9 cellular contexts compared by ENCODE assay signal in genomic region chr5:61280766-61281427, GRCh38. TPM values are rescaled to one million over a fixed set of nuclear protein-coding genes. Genes with fewer than 3 reads are reported as not detected.
DNase-seq lines count a peak whose midpoint lies in the region; ATAC-seq, FAIRE-seq and TF ChIP-seq lines count a peak whose summit lies in the region.
"Had no signal": no experiment of that assay in that cellular context is flagged by ENCODE, and none has a peak within 500 bp of the region (broad histone marks: within the 10 kb centered on the region; RNA-seq: fewer than 3 reads in every experiment).

No MANE protein-coding gene starts in this region.

- H4K20me1 ChIP-seq in endothelial cell of umbilical vein (replicated peaks; ENCODE audit: control insufficient read depth, extremely low read depth, insufficient read depth, low read length): no peaks in the 10 kb centered on the region

- no peaks in the 10 kb centered on the region for H3K9me1 ChIP-seq in endothelial cell of umbilical vein (replicated peaks; ENCODE audit: control insufficient read depth, extremely low read depth, insufficient read depth, low read length)

- H3K36me3 ChIP-seq in heart right ventricle (no peaks in the 10 kb centered on the region), endothelial cell of umbilical vein (ENCODE audit: control insufficient read depth in 2 of 2, extremely low read depth in 1 of 2, insufficient read depth in 2 of 2, low read length in 2 of 2) (no peaks in the 10 kb centered on the region)
- H3K36me3 ChIP-seq: SJCRH30 had no signal

- no peak overlapping the region for H3K9ac ChIP-seq in endothelial cell of umbilical vein (replicated peaks; ENCODE audit: extremely low read depth, insufficient read depth, low read length)

- peaks cover 0 to 45% (median 6%) of the 10 kb centered on the region in 9 donors for H3K4me1 ChIP-seq in heart right ventricle
- peaks cover 32% of the 10 kb centered on the region for H3K4me1 ChIP-seq in endothelial cell of umbilical vein (ENCODE audit: control insufficient read depth, extremely low read depth, insufficient read depth, low read length)

- H3K79me2 ChIP-seq in endothelial cell of umbilical vein (ENCODE audit: control insufficient read depth, insufficient read depth, low read length): no peaks in the 10 kb centered on the region

- H3K4me3 ChIP-seq in heart right ventricle (no peak overlapping the region), endothelial cell of umbilical vein (replicated peaks in 1 of 3; ENCODE audit: insufficient read depth in 1 of 3, low read depth in 1 of 3, low read length in 3 of 3) (no peak overlapping the region)
- H3K4me3 ChIP-seq: SJCRH30 had no signal

- 18 to 31% methylated on average over 2 of the region's 2 CpGs for WGBS in heart right ventricle, 2 donors

- FAIRE-seq in endothelial cell of umbilical vein (lab: Jason Lieb, UNC): peak; percentile 66

- dilution Hi-C loops in endothelial cell of umbilical vein (cut with MboI; ENCODE audit: extremely low pct_ligation_motif_present, low sequenced_read_pairs): no loop called here

- BruUV-seq in endothelial cell of umbilical vein (replicated peaks; lab: Mats Ljungman, UMichigan): no TSS peak

- DNase-seq in heart right ventricle: peak; percentile 53 to 55
- DNase-seq in cardiac septum (ENCODE audit: low spot score): no peak
- DNase-seq in NCI-H526 treated with DMSO at 0.1 percent for 48 hours (lab: John Stamatoyannopoulos, UW): peak; percentile 50
- DNase-seq in endothelial cell of umbilical vein (ENCODE audit: low read depth, low spot score): peak; percentile 55
- no peak for DNase-seq in stimulated activated CD4-positive, alpha-beta T cell treated with anti-CD3 and anti-CD28 coated beads, Interleukin-2, amount 100 ng/mL, for 48 hours

- intact Hi-C loops in heart right ventricle (cut with DNase I): no loop called here
- intact Hi-C loops in cardiac septum (cut with DNase I): no loop called here
- intact Hi-C loops in endothelial cell of umbilical vein (cut with micrococcal nuclease): loop anchor here (1.0 kb wide), 1 partner anchor 146 kb away; no protein-coding TSS in a partner anchor

- H3K27ac ChIP-seq in heart right ventricle: peak overlapping the region in 1 of 10 donors; percentile 40
- H3K27ac ChIP-seq in endothelial cell of umbilical vein (ENCODE audit: insufficient read depth, low read depth, low read length): peak overlapping the region; percentile 16
- H3K27ac ChIP-seq: SJCRH30 had no signal

- TF ChIP-seq POLR2A in endothelial cell of umbilical vein (IDR thresholded peaks at IDR 0.05; ENCODE audit: low read depth, low read length) (no peak), GM18505 (IDR thresholded peaks at IDR 0.05; ENCODE audit: borderline replicate concordance, extremely low read depth, insufficient read depth, insufficient read length) (no peak)

- TF ChIP-seq CTCF in heart right ventricle (IDR thresholded peaks at IDR 0.05): no peak
- TF ChIP-seq CTCF in endothelial cell of umbilical vein (IDR thresholded peaks at IDR 0.05; ENCODE audit: extremely low read depth in 1 of 2, insufficient read depth in 1 of 2, low read depth in 1 of 2, low read length in 2 of 2): no peak

- H3K27me3 ChIP-seq in heart right ventricle: no peaks in the 10 kb centered on the region
- H3K27me3 ChIP-seq in endothelial cell of umbilical vein (ENCODE audit: control insufficient read depth in 2 of 2, insufficient read depth in 2 of 2, low read length in 2 of 2): no peaks in the 10 kb centered on the region
- H3K27me3 ChIP-seq: SJCRH30 had no signal

- H2AFZ ChIP-seq in endothelial cell of umbilical vein (ENCODE audit: low read depth, low read length): peak overlapping the region; percentile 18

- CTCF ChIA-PET in endothelial cell of umbilical vein (lab: Charles Lee): interaction anchor here (0.7 to 2.0 kb wide), 6 partner anchors 10 to 322 kb away, joined by 3 to 17 read pairs (median 6); no protein-coding TSS in a partner anchor

- H3K9me3 ChIP-seq in heart right ventricle: peaks cover 0 to 4% (median 0%) of the 10 kb centered on the region in 11 donors
- no peaks in the 10 kb centered on the region for H3K9me3 ChIP-seq in endothelial cell of umbilical vein (replicated peaks; ENCODE audit: control insufficient read depth, insufficient read depth, low read length)
- H3K9me3 ChIP-seq: SJCRH30 had no signal

- POLR2A ChIA-PET in endothelial cell of umbilical vein (lab: Charles Lee): interaction anchor here (1.4 kb wide), 1 partner anchor 51 kb away, joined by 4 read pairs; the partner anchor contains the start of gene ZSWIM6

- ATAC-seq in heart right ventricle (peak in 5 of 8 donors; percentile 59 to 88 (median 79)), GM18502 (IDR thresholded peaks at IDR 0.05; ENCODE audit: poor library complexity, unreplicated experiment) (no peak), GM18907 (IDR thresholded peaks at IDR 0.05; ENCODE audit: unreplicated experiment) (no peak), GM18505 (IDR thresholded peaks at IDR 0.05; ENCODE audit: unreplicated experiment) (no peak)

- H3K4me2 ChIP-seq in endothelial cell of umbilical vein (ENCODE audit: insufficient read depth, low read length): no peak overlapping the region

TF ChIP-seq in endothelial cell of umbilical vein, 7 proteins besides CTCF, POLR2A, EP300 and RAD21:
- TF ChIP-seq, protein P1, sequence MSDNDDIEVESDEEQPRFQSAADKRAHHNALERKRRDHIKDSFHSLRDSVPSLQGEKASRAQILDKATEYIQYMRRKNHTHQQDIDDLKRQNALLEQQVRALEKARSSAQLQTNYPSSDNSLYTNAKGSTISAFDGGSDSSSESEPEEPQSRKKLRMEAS (IDR thresholded peaks at IDR 0.05; ENCODE audit: insufficient read depth, insufficient read length): no peak
- TF ChIP-seq JUN (IDR thresholded peaks at IDR 0.05; ENCODE audit: borderline replicate concordance, insufficient read depth, insufficient read length, low read depth) (no peak), MYC (IDR thresholded peaks at IDR 0.05; ENCODE audit: low read depth, low read length) (no peak)
TF ChIP-seq in endothelial cell of umbilical vein: peak in this region for 0.

RNA-seq across cellular contexts. Expression of gene ZSWIM6, which starts 51.2 kb away (rescaled TPM):
- 10 to 100 TPM in 1 of 10 donors, 1 to 10 TPM in 9; 5.9 to 10.3 (median 7.2) TPM for total RNA-seq in heart right ventricle
- 1 to 10 TPM; 2.1 to 4.6 TPM for polyA plus RNA-seq in heart right ventricle
- total RNA-seq in cardiac septum: 6.7 TPM
- 25.3 and 25.7 TPM in 2 replicates for total RNA-seq in endothelial cell of umbilical vein
- 12.8 and 14.9 TPM in 2 replicates for polyA plus RNA-seq in endothelial cell of umbilical vein
- 10.2 and 10.4 TPM in 2 replicates for polyA plus RNA-seq in endothelial cell of umbilical vein (2011; cell fraction: cytosol; rRNA removed)
- polyA plus RNA-seq in endothelial cell of umbilical vein (2011; cell fraction: nucleus; rRNA removed): 60.3 and 64.0 TPM in 2 replicates
- polyA plus RNA-seq in endothelial cell of umbilical vein (2012): 12.8 and 15.4 TPM in 2 replicates
- polyA minus RNA-seq in endothelial cell of umbilical vein: 50.4 and 51.5 TPM in 2 replicates
- polyA minus RNA-seq in endothelial cell of umbilical vein (2011; cell fraction: cytosol; rRNA and poly(A)+ RNA removed): 13.3 TPM
- polyA minus RNA-seq in endothelial cell of umbilical vein (2011; cell fraction: nucleus; rRNA and poly(A)+ RNA removed): 52.0 and 72.2 TPM in 2 replicates

Comparison
In these comparisons a context has a peak if more than half of its experiments do, and no peak if none do; other contexts are left out.
1. DNase-seq: peak in heart right ventricle (2 of 2), NCI-H526 treated with DMSO at 0.1 percent for 48 hours (single experiment) and endothelial cell of umbilical vein (single experiment); none in cardiac septum (single experiment) and stimulated activated CD4-positive, alpha-beta T cell treated with anti-CD3 and anti-CD28 coated beads, Interleukin-2, amount 100 ng/mL, for 48 hours (0 of 2).
2. ATAC-seq: peak in heart right ventricle (5 of 8); none in GM18502 (single experiment), GM18907 (single experiment) and GM18505 (single experiment).